In the genomic region with DNA sequence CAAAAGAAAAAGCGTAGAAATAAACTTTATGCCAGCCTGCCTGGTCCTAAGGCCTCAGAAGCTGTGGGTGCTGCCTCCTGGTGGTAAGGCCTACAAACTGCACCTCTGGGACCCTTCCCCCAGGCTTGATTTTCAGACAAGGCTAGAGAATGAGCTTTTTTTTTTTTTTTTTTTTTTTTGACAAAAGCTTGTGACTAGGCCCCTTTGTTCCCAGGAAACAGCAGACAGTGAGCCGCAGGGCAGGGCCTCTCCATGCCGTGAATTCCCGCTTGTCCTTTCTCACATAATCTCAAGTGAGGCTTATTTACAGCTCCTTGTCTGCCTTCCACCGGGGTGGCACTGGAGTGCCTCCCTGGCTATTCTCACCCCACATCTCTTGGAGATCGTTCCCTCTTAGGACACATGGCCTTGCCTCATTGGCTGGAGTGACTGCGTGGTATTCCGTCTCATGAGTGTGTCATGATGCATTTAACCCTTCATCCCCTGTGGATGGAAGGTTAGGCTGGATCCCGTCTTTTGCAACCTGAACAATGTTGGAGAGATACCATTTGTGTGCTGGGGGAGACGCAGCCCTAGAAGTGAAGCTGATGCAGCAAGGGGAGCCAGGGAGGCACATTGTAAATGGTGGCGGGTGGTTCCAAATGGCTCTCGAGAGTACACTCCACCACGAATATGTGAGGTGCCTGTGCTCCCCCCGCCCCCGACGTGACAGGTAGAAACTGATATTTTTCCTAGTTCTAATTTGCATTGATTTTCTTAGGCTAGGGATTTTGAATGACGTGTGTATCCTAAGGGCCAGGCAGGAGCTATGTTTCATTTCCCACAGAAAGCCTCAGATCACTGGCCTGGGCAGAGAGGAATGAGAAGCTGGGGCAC, we compare ENCODE assay signal across 8 cellular contexts. TPM values are rescaled to one million over a fixed set of nuclear protein-coding genes. Genes with fewer than 3 reads are reported as not detected.
DNase-seq lines count a peak whose midpoint lies in the region; TF ChIP-seq lines count a peak whose summit lies in the region.

No MANE protein-coding gene starts in this region.

- H3K4me1 ChIP-seq in Loucy (ENCODE audit: insufficient read depth, low read length, poor library complexity, severe bottlenecking) (no peaks in the 10 kb centered on the region), sigmoid colon (peaks cover 0 to 36% (median 21%) of the 10 kb centered on the region in 4 donors)

- no peaks in the 10 kb centered on the region for H3K79me2 ChIP-seq in Loucy (ENCODE audit: insufficient read depth, low read length)

- no peaks in the 10 kb centered on the region for H3F3A ChIP-seq in Loucy (ENCODE audit: low read depth)

- WGBS in sigmoid colon, 2 donors, result 62 to 70% methylated on average over 17 of the region's 17 CpGs

- no peak for TF ChIP-seq EP300 in sigmoid colon (IDR thresholded peaks at IDR 0.05)

- peaks cover under 1% of the 10 kb centered on the region for H4K20me1 ChIP-seq in Loucy (ENCODE audit: insufficient read depth, low read length, poor library complexity, severe bottlenecking)

- no peak for TF ChIP-seq POLR2A in sigmoid colon (IDR thresholded peaks at IDR 0.05)

- H3K27me3 ChIP-seq in Loucy (ENCODE audit: insufficient read depth, low read length, poor library complexity, severe bottlenecking) (no peaks in the 10 kb centered on the region), sigmoid colon (no peaks in the 10 kb centered on the region)

- H3K4me3 ChIP-seq in Loucy (ENCODE audit: low read length, poor library complexity, severe bottlenecking) (no peak overlapping the region), sigmoid colon (peak overlapping the region in 3 of 4 donors; percentile 32 to 37 (median 34))

- DNase-seq in GM10266 (ENCODE audit: extremely low spot score) (peak; percentile 87), T-helper 2 cell (peak in 4 of 5 experiments; percentile 21 to 69 (median 51)), astrocyte of the hippocampus (ENCODE audit: low read depth, low spot score) (peak; percentile 90), hepatic stellate cell (ENCODE audit: low spot score) (peak; percentile 95), sigmoid colon (peak; percentile 84), NCI-H774 (lab: John Stamatoyannopoulos, UW) (no peak)
- no peak for DNase-seq in NK-92 treated with Interleukin-12 subunit alpha and Interleukin-12 subunit beta, amount 100 ng/mL, for 24 hours (lab: John Stamatoyannopoulos, UW)

- no peaks in the 10 kb centered on the region for H3K9me2 ChIP-seq in Loucy (replicated peaks; ENCODE audit: low read depth, low read length)

- TF ChIP-seq CTCF in GM10266 (IDR thresholded peaks at IDR 0.05; ENCODE audit: control insufficient read depth, insufficient read depth, low read depth, missing control alignments) (peak; percentile 89), Loucy (conservative IDR thresholded peaks at IDR 0.05; ENCODE audit: low read length) (peak; percentile 91), sigmoid colon (IDR thresholded peaks at IDR 0.05) (peak; percentile 72 to 94 (median 89))

- no peak overlapping the region for H2AFZ ChIP-seq in Loucy (ENCODE audit: low read length)

- no peaks in the 10 kb centered on the region for H3K9me3 ChIP-seq in Loucy (ENCODE audit: insufficient read depth, low read depth, low read length)
- H3K9me3 ChIP-seq in sigmoid colon, result no peaks in the 10 kb centered on the region

- H3K9ac ChIP-seq in Loucy (ENCODE audit: low read depth, low read length, poor library complexity, severe bottlenecking), result no peak overlapping the region

- peaks cover 5% of the 10 kb centered on the region; the same call in 1 of the 2 replicates for H3K36me3 ChIP-seq in Loucy (ENCODE audit: insufficient read depth, low read length)
- H3K36me3 ChIP-seq in sigmoid colon, result no peaks in the 10 kb centered on the region

- intact Hi-C loops in sigmoid colon (cut with DNase I), result loop anchor here (2.0 kb wide), 1 partner anchor 84 kb away; no protein-coding TSS in a partner anchor

- peak overlapping the region in 3 of 4 donors; percentile 43 to 58 (median 57) for H3K27ac ChIP-seq in sigmoid colon

- no peak overlapping the region for H3K4me2 ChIP-seq in Loucy (ENCODE audit: low read depth, low read length, poor library complexity, severe bottlenecking)

RNA-seq across cellular contexts. Expression of a gene that starts 49.6 kb away (rescaled TPM):
- 10 to 100 TPM; 68.8 to 84.2 (median 83.4) TPM for total RNA-seq in sigmoid colon
- 10 to 100 TPM; 25.2 to 71.2 (median 30.1) TPM for polyA plus RNA-seq in sigmoid colon

Comparison
In these comparisons a context has a peak if more than half of its experiments do, and no peak if none do; other contexts are left out.
1. DNase-seq: peak in GM10266 (single experiment), T-helper 2 cell (4 of 5), astrocyte of the hippocampus (single experiment), hepatic stellate cell (single experiment) and sigmoid colon (single experiment); none in NK-92 treated with Interleukin-12 subunit alpha and Interleukin-12 subunit beta, amount 100 ng/mL, for 24 hours (single experiment) and NCI-H774 (single experiment).
2. Peak in every context shown above with its lines, with median percentiles within 50 percentile points of each other: CTCF ChIP-seq.